ENCODE assay signal across 31 cellular contexts in the genomic region with DNA sequence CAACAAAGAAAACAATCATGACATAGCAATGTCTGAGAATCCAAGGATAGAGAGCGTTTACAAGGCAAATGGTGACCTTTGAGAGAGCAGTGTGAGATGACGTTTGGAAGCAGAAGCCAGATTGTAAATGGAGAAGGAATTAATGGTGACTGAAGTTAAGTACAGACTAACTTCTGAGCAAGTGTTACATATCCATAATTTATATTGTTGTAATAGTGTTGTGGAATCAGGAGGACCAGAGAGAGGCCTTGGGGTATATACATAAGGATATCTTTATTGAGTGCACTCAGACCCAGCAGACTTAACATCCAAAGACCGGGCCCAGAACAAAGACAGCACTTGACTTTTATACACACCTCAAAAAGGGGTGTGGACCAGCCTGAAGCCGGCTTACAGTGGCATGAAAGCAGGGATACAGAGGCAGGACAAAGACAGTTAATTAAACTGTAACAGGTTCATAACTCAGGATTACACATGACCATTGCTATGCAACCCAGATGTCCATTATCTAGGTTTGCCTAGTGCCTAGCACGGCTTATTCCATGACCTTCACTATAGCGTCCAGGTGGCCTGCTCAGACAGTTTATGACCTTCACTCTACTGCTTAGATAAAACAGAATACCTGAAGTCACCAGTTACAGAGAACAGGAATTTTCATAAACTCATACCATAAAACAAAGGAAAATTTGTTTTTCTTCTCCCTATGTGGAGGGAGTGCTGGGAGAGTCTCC.
"Had no signal": no experiment of that assay in that cellular context is flagged by ENCODE, and none has a peak within 500 bp of the region (broad histone marks: within the 10 kb centered on the region; RNA-seq: fewer than 3 reads in every experiment).

No MANE protein-coding gene starts in this region.

- H3K36me3 ChIP-seq: breast epithelium, heart right ventricle, lower lobe of right lung, neutrophil, ovary, prostate gland, upper lobe of left lung, vagina had no signal

- H3K4me3 Mint-ChIP-seq: activated naive CD4-positive, alpha-beta T cell treated with anti-CD3 and anti-CD28 coated beads, Interleukin-2, amount 10 ng/mL, durations not matched to agents 7 days and 5 days; natural killer cell treated with Interleukin-12 subunit alpha and Interleukin-12 subunit beta and Interleukin-15 and Interleukin-18, amount 100 ng/mL, for 72 hours; stimulated activated memory B cell treated with anti-CD40 and anti-IgM and Interleukin-4, amounts not matched to agents 10 μg/mL and 1 μg/mL and 100 μg/mL, for 72 hours; stimulated activated naive CD8-positive, alpha-beta T cell treated with anti-CD3 and anti-CD28 coated beads, Interleukin-15, amount 100 ng/mL, for 72 hours had no signal

- H3K27me3 Mint-ChIP-seq: stimulated activated memory B cell treated with anti-CD40 and anti-IgM and Interleukin-4, amounts not matched to agents 10 μg/mL and 1 μg/mL and 100 μg/mL, for 72 hours had no signal

- H3K4me3 ChIP-seq: breast epithelium, heart right ventricle, lower lobe of right lung, mucosa of descending colon, ovary, prostate gland, skin epidermis, upper lobe of left lung, vagina had no signal

- H3K27me3 ChIP-seq: breast epithelium, heart right ventricle, ovary, upper lobe of left lung, vagina had no signal

- H3K9me3 Mint-ChIP-seq: activated naive CD4-positive, alpha-beta T cell treated with anti-CD3 and anti-CD28 coated beads, Interleukin-2, amount 10 ng/mL, durations not matched to agents 7 days and 5 days; activated naive CD8-positive, alpha-beta T cell treated with anti-CD3 and anti-CD28 coated beads, Interleukin-2, amount 10 ng/mL, durations not matched to agents 7 days and 5 days; natural killer cell treated with Interleukin-12 subunit alpha and Interleukin-12 subunit beta and Interleukin-15 and Interleukin-18, amount 100 ng/mL, for 72 hours; stimulated activated memory B cell treated with anti-CD40 and anti-IgM and Interleukin-4, amounts not matched to agents 10 μg/mL and 1 μg/mL and 100 μg/mL, for 72 hours; stimulated activated naive CD8-positive, alpha-beta T cell treated with anti-CD3 and anti-CD28 coated beads, Interleukin-15, amount 100 ng/mL, for 72 hours had no signal

- DNase-seq: activated CD4-positive, alpha-beta T cell treated with anti-CD3 and anti-CD28 coated beads for 4 hours; activated CD4-positive, alpha-beta T cell treated with anti-CD3 and anti-CD28 coated beads, Interleukin-2, amount 50 U/mL, for 4 hours; activated gamma-delta T cell; activated naive CD4-positive, alpha-beta T cell treated with anti-CD3 and anti-CD28 coated beads, Interleukin-2, amount 10 ng/mL, durations not matched to agents 7 days and 5 days; activated naive CD8-positive, alpha-beta T cell treated with anti-CD3 and anti-CD28 coated beads, Interleukin-2, amount 10 ng/mL, durations not matched to agents 7 days and 5 days; activated T-cell treated with anti-CD3 and anti-CD28 coated beads for 4 hours; amniotic stem cell; central memory CD4-positive, alpha-beta T cell; foreskin fibroblast; heart right ventricle; kidney glomerular epithelial cell; lower lobe of right lung; mesenchymal stem cell; mucosa of descending colon; ovary; retina; stimulated activated CD4-positive, alpha-beta T cell treated with anti-CD3 and anti-CD28 coated beads, Interleukin-4, amount 100 ng/mL, for 4 hours; stimulated activated CD8-positive, alpha-beta memory T cell treated with anti-CD3 and anti-CD28 coated beads, Interleukin-4, amount 100 ng/mL, for 48 hours; stimulated activated naive CD8-positive, alpha-beta T cell treated with anti-CD3 and anti-CD28 coated beads, Interleukin-15, amount 100 ng/mL, for 72 hours; substantia nigra; upper lobe of left lung had no signal

- H3K9me3 ChIP-seq: breast epithelium, heart right ventricle, lower lobe of right lung, mucosa of descending colon, neutrophil, ovary, prostate gland, upper lobe of left lung, vagina had no signal

- H3K36me3 Mint-ChIP-seq: activated naive CD4-positive, alpha-beta T cell treated with anti-CD3 and anti-CD28 coated beads, Interleukin-2, amount 10 ng/mL, durations not matched to agents 7 days and 5 days; activated naive CD8-positive, alpha-beta T cell treated with anti-CD3 and anti-CD28 coated beads, Interleukin-2, amount 10 ng/mL, durations not matched to agents 7 days and 5 days; natural killer cell treated with Interleukin-12 subunit alpha and Interleukin-12 subunit beta and Interleukin-15 and Interleukin-18, amount 100 ng/mL, for 72 hours; stimulated activated memory B cell treated with anti-CD40 and anti-IgM and Interleukin-4, amounts not matched to agents 10 μg/mL and 1 μg/mL and 100 μg/mL, for 72 hours had no signal

- ATAC-seq: esophagus mucosa; heart right ventricle; left lobe of liver; lower lobe of right lung; mucosa of descending colon; natural killer cell treated with Interleukin-12 subunit alpha and Interleukin-12 subunit beta and Interleukin-15 and Interleukin-18, amount 100 ng/mL, for 72 hours; sciatic nerve; stimulated activated memory B cell treated with anti-CD40 and anti-IgM and Interleukin-4, amounts not matched to agents 10 μg/mL and 1 μg/mL and 100 μg/mL, for 72 hours; stimulated activated naive CD8-positive, alpha-beta T cell treated with anti-CD3 and anti-CD28 coated beads, Interleukin-15, amount 100 ng/mL, for 72 hours had no signal

- H3K27ac Mint-ChIP-seq: activated naive CD4-positive, alpha-beta T cell treated with anti-CD3 and anti-CD28 coated beads, Interleukin-2, amount 10 ng/mL, durations not matched to agents 7 days and 5 days; activated naive CD8-positive, alpha-beta T cell treated with anti-CD3 and anti-CD28 coated beads, Interleukin-2, amount 10 ng/mL, durations not matched to agents 7 days and 5 days; stimulated activated memory B cell treated with anti-CD40 and anti-IgM and Interleukin-4, amounts not matched to agents 10 μg/mL and 1 μg/mL and 100 μg/mL, for 72 hours; stimulated activated naive CD8-positive, alpha-beta T cell treated with anti-CD3 and anti-CD28 coated beads, Interleukin-15, amount 100 ng/mL, for 72 hours had no signal

- H3K27ac ChIP-seq: breast epithelium, lower lobe of right lung, neutrophil, ovary, prostate gland, skin epidermis, upper lobe of left lung, vagina had no signal
